In the genomic region with DNA sequence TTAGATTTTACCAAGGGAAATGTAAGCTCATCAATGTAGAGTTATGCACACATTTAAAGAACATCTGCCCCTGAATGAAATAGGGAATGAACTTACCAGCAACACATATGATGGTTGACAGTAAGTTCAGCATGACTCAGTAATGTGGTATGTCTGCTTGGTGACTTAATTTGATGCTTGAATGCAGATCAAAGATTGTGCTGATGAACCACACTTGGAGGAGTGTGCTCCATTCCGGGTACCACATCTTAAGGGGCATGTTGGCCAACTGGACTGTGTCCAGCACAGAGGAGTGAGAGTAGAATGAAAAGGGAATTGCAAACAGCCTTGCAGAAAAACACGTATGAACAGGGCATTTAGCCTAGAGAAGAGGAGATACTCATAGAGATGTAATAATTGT, we compare ENCODE assay signal across 1 cellular context.
TF ChIP-seq lines count a peak whose summit lies in the region.

No MANE protein-coding gene starts in this region.

TF ChIP-seq in GM23338, 12 proteins besides CTCF, POLR2A, EP300 and RAD21 (continued from another document):
- TF ChIP-seq, protein P1, sequence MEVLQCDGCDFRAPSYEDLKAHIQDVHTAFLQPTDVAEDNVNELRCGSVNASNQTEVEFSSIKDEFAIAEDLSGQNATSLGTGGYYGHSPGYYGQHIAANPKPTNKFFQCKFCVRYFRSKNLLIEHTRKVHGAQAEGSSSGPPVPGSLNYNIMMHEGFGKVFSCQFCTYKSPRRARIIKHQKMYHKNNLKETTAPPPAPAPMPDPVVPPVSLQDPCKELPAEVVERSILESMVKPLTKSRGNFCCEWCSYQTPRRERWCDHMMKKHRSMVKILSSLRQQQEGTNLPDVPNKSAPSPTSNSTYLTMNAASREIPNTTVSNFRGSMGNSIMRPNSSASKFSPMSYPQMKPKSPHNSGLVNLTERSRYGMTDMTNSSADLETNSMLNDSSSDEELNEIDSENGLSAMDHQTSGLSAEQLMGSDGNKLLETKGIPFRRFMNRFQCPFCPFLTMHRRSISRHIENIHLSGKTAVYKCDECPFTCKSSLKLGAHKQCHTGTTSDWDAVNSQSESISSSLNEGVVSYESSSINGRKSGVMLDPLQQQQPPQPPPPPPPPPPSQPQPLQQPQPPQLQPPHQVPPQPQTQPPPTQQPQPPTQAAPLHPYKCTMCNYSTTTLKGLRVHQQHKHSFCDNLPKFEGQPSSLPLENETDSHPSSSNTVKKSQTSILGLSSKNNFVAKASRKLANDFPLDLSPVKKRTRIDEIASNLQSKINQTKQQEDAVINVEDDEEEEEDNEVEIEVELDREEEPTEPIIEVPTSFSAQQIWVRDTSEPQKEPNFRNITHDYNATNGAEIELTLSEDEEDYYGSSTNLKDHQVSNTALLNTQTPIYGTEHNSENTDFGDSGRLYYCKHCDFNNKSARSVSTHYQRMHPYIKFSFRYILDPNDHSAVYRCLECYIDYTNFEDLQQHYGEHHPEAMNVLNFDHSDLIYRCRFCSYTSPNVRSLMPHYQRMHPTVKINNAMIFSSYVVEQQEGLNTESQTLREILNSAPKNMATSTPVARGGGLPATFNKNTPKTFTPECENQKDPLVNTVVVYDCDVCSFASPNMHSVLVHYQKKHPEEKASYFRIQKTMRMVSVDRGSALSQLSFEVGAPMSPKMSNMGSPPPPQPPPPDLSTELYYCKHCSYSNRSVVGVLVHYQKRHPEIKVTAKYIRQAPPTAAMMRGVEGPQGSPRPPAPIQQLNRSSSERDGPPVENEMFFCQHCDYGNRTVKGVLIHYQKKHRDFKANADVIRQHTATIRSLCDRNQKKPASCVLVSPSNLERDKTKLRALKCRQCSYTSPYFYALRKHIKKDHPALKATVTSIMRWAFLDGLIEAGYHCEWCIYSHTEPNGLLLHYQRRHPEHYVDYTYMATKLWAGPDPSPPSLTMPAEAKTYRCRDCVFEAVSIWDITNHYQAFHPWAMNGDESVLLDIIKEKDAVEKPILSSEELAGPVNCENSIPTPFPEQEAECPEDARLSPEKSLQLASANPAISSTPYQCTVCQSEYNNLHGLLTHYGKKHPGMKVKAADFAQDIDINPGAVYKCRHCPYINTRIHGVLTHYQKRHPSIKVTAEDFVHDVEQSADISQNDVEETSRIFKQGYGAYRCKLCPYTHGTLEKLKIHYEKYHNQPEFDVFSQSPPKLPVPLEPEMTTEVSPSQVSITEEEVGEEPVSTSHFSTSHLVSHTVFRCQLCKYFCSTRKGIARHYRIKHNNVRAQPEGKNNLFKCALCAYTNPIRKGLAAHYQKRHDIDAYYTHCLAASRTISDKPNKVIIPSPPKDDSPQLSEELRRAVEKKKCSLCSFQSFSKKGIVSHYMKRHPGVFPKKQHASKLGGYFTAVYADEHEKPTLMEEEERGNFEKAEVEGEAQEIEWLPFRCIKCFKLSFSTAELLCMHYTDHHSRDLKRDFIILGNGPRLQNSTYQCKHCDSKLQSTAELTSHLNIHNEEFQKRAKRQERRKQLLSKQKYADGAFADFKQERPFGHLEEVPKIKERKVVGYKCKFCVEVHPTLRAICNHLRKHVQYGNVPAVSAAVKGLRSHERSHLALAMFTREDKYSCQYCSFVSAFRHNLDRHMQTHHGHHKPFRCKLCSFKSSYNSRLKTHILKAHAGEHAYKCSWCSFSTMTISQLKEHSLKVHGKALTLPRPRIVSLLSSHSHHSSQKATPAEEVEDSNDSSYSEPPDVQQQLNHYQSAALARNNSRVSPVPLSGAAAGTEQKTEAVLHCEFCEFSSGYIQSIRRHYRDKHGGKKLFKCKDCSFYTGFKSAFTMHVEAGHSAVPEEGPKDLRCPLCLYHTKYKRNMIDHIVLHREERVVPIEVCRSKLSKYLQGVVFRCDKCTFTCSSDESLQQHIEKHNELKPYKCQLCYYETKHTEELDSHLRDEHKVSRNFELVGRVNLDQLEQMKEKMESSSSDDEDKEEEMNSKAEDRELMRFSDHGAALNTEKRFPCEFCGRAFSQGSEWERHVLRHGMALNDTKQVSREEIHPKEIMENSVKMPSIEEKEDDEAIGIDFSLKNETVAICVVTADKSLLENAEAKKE (CRISPR knock-in tag; IDR thresholded peaks at IDR 0.05) = no peak
TF ChIP-seq in GM23338: peak in this region for 0.
